In the genomic region with DNA sequence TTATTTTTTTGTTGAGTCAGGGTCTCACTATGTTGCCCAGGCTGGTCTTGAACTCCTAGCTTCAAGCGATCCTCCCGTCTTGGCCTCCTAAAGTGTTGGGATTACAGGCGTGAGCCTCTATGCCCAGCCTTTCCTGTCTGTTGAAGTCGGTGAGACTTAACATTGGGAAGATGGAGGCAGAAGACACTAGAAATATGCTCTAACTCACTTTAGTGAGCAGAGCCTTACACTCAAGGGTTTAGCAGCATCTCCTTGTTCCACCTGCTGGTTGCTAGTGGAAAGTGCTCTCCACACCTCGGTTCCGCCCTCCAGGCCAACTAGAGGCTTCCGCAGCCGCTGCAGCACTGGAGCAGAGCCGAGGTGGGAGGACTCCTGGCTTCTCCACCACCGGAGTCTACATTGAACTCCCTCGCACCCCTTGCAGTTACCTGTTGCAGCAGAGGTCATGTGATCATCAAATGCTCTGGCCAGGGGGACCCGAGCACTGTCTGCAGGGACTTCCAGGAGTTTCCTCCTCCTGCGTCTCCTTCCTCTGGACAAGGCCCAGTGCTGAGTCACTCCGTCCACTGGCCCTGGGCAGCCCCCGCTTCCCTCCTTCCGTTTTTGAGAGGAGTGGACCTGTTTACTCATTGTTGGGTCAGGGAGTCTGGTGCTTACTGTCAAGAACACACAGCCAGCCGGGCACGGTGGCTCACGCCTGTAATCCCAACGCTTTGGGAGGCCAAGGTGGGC, we compare ENCODE assay signal across 7 cellular contexts. TPM values are rescaled to one million over a fixed set of nuclear protein-coding genes. Genes with fewer than 3 reads are reported as not detected.
DNase-seq lines count a peak whose midpoint lies in the region; ATAC-seq and TF ChIP-seq lines count a peak whose summit lies in the region.

No MANE protein-coding gene starts in this region.

- peak; percentile 29 for DNase-seq in NCI-H146 treated with DMSO at 0.1 percent for 48 hours (lab: John Stamatoyannopoulos, UW; ENCODE audit: unreplicated experiment)
- peak; percentile 76 for DNase-seq in mammary epithelial cell
- peak; percentile 85 for DNase-seq in stimulated activated CD4-positive, alpha-beta T cell treated with anti-CD3 and anti-CD28 coated beads, Interleukin-1b, Interleukin-23, amount 100 ng/mL, for 48 hours

- H2AFZ ChIP-seq in mammary epithelial cell (ENCODE audit: low read depth, low read length), result peak overlapping the region; percentile 53

- no peaks in the 10 kb centered on the region for H3K79me2 ChIP-seq in mammary epithelial cell (ENCODE audit: insufficient read depth, low read length)

- intact Hi-C loops in mammary epithelial cell (cut with micrococcal nuclease), result loop anchor here (1.0 to 2.0 kb wide), 3 partner anchors 80 to 186 kb away; no protein-coding TSS in a partner anchor

- 53% methylated on average over 19 of the region's 20 CpGs for WGBS in mammary epithelial cell (ENCODE audit: low coverage, missing lambda C conversion rate)

- dilution Hi-C loops in mammary epithelial cell (cut with HindIII; ENCODE audit: low sequenced_read_pairs), result no loop called here

- CTCF ChIA-PET in mammary epithelial cell (lab: Charles Lee; ENCODE audit: low non-redundant PET), result no interaction called here

- H3K9ac ChIP-seq in mammary epithelial cell (ENCODE audit: insufficient read depth, low read length), result no peak overlapping the region

- peak; percentile 95 for TF ChIP-seq CTCF in GM12873 (IDR thresholded peaks at IDR 0.05; ENCODE audit: insufficient read depth, low read depth, low read length, missing control alignments)
- TF ChIP-seq CTCF in WI38 (IDR thresholded peaks at IDR 0.05; ENCODE audit: low read depth, low read length), result peak; percentile 49
- TF ChIP-seq CTCF in mammary epithelial cell (conservative IDR thresholded peaks at IDR 0.05 in 1 of 2, IDR thresholded peaks at IDR 0.05 in 1 of 2; ENCODE audit: extremely low read depth in 1 of 2, insufficient read depth in 1 of 2, low read depth in 1 of 2, low read length in 2 of 2), result peak; percentile 68 to 74

- H4K20me1 ChIP-seq in mammary epithelial cell (ENCODE audit: insufficient read depth, low read length), result no peaks in the 10 kb centered on the region

- H3K27ac ChIP-seq in mammary epithelial cell (ENCODE audit: insufficient read depth, low read depth, low read length) (no peak overlapping the region), layer of hippocampus (ENCODE audit: low read depth, low read length) (peak overlapping the region; percentile 49)

- H3K27me3 ChIP-seq in mammary epithelial cell (ENCODE audit: insufficient read depth, low read length) (no peaks in the 10 kb centered on the region), layer of hippocampus (ENCODE audit: control insufficient read depth, insufficient read depth, low read length) (no peaks in the 10 kb centered on the region)

- in situ Hi-C loops in mammary epithelial cell (cut with MboI; ENCODE audit: low sequenced_read_pairs in 2 of 2), result no loop called here

- no peak overlapping the region for H3K4me2 ChIP-seq in mammary epithelial cell (ENCODE audit: insufficient read depth, low read depth, low read length)

- ATAC-seq in HG02623 (IDR thresholded peaks at IDR 0.05; ENCODE audit: unreplicated experiment), result peak; percentile 88

- H3K4me3 ChIP-seq in WI38 (ENCODE audit: low read depth, low read length) (no peak overlapping the region), mammary epithelial cell (replicated peaks in 1 of 3; ENCODE audit: insufficient read depth in 1 of 3, low read depth in 2 of 3, low read length in 3 of 3) (no peak overlapping the region)

- H3K36me3 ChIP-seq in mammary epithelial cell (ENCODE audit: insufficient read depth, low read length), result no peaks in the 10 kb centered on the region

- no TSS peak for BruUV-seq in mammary epithelial cell (replicated peaks; lab: Mats Ljungman, UMichigan)

- no peaks in the 10 kb centered on the region for H3K9me3 ChIP-seq in mammary epithelial cell (replicated peaks; ENCODE audit: insufficient read depth, low read length)

- no peaks in the 10 kb centered on the region for H3K4me1 ChIP-seq in mammary epithelial cell (ENCODE audit: insufficient read depth, low read length)

RNA-seq across cellular contexts. Expression of a gene that starts 9.4 kb away (rescaled TPM):
- total RNA-seq in mammary epithelial cell, result under 1 TPM in 1 of 2 donors, not detected in 1; 0.33 TPM
- polyA plus RNA-seq in mammary epithelial cell, result not detected
- polyA minus RNA-seq in mammary epithelial cell, result not detected

RNA-seq across cellular contexts. Expression of a gene that starts 44.4 kb away (rescaled TPM):
- 100 to 1,000 TPM in 1 of 2 donors, 10 to 100 TPM in 1; 91.0 to 116 TPM for total RNA-seq in mammary epithelial cell
- polyA plus RNA-seq in mammary epithelial cell, result 80.4 TPM
- 76.0 TPM for polyA minus RNA-seq in mammary epithelial cell

Comparison
In these comparisons a context has a peak if more than half of its experiments do, and no peak if none do; other contexts are left out.
1. DNase-seq: peak in every context shown above with its lines; median percentile 85 in stimulated activated CD4-positive, alpha-beta T cell treated with anti-CD3 and anti-CD28 coated beads, Interleukin-1b, Interleukin-23, amount 100 ng/mL, for 48 hours; 76 in mammary epithelial cell; 29 in NCI-H146 treated with DMSO at 0.1 percent for 48 hours.